1 cellular context compared by ENCODE assay signal in the genomic region with DNA sequence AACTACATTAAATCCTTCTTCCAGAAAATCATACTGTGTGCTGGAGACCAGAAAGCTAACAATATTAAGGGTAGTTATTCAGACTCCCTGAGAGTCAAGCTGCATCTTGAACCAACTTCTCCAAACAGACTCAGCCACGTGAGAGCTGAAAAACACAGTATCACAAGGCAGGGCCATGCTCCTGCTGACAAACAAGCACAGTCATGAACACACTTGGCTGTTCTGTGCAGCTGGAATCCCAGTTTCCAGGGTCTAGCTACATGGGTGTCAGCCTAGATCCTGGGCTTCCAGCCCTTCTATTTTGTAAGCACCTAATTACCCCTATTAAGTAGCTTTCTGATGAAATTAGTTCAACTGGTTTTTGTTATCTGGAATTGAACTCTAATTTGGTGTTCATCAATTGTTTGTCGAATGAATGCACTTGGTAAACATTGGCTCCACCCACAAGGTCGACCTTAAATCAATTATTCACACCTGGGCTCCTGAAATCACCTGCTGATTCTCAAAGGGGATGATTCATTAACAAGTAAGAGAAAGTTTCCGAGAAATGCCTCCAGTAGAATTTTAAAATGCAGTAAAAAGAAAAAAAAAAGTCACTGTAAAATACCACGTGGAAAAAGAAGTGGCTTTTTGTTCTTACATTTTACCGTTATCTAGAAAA.
TF ChIP-seq lines count a peak whose summit lies in the region.

No MANE protein-coding gene starts in this region.

TF ChIP-seq in H1, 55 proteins besides CTCF, POLR2A, EP300 and RAD21 (continued from another document):
- TF ChIP-seq ATF2 (IDR thresholded peaks at IDR 0.05; ENCODE audit: low read length) = no peak
- TF ChIP-seq POU5F1 (IDR thresholded peaks at IDR 0.05; ENCODE audit: low read depth, low read length) = no peak
- TF ChIP-seq SIX5 (IDR thresholded peaks at IDR 0.05; ENCODE audit: low read depth, low read length) = no peak
- no peak for TF ChIP-seq CBX5 (IDR thresholded peaks at IDR 0.05; ENCODE audit: low read depth, low read length)
- no peak for TF ChIP-seq YY1 (IDR thresholded peaks at IDR 0.05; ENCODE audit: low read depth, low read length)
- no peak for TF ChIP-seq TAF7 (optimal IDR thresholded peaks at IDR 0.05; ENCODE audit: borderline replicate concordance, low read depth, low read length)
- TF ChIP-seq, protein P1, sequence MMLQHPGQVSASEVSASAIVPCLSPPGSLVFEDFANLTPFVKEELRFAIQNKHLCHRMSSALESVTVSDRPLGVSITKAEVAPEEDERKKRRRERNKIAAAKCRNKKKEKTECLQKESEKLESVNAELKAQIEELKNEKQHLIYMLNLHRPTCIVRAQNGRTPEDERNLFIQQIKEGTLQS (IDR thresholded peaks at IDR 0.05; ENCODE audit: insufficient read depth, low read depth, low read length) = no peak
- TF ChIP-seq SUZ12 (IDR thresholded peaks at IDR 0.05; ENCODE audit: low read length) = no peak
- no peak for TF ChIP-seq BACH1 (IDR thresholded peaks at IDR 0.05; ENCODE audit: low read length)
